Comparison of ENCODE assay signal across 29 cellular contexts in genomic region chr6:108209738-108210137, GRCh38. TPM values are rescaled to one million over a fixed set of nuclear protein-coding genes. Genes with fewer than 3 reads are reported as not detected.
"Had no signal": no experiment of that assay in that cellular context is flagged by ENCODE, and none has a peak within 500 bp of the region (broad histone marks: within the 10 kb centered on the region; RNA-seq: fewer than 3 reads in every experiment).

No MANE protein-coding gene starts in this region.

- H3K4me3 ChIP-seq: ascending aorta, body of pancreas, Peyer's patch, SJSA1 had no signal

- H3K9me3 Mint-ChIP-seq: activated naive CD4-positive, alpha-beta T cell treated with anti-CD3 and anti-CD28 coated beads, Interleukin-2, amount 50 U/mL, for 72 hours; activated naive CD8-positive, alpha-beta T cell treated with anti-CD3 and anti-CD28 coated beads, Interleukin-2, amount 50 U/mL, for 24 hours; activated T-cell treated with anti-CD3 and anti-CD28 coated beads, Interleukin-2, amount 50 U/mL, for 24 hours; T-helper 1 cell treated with Interleukin-12 subunit alpha and Interleukin-12 subunit beta and Interleukin-4 antibody, amounts not matched to agents 30 μg/mL and 1 μg/mL, for 36 hours; WTC11 had no signal

- H3K27me3 ChIP-seq: ascending aorta, body of pancreas, Peyer's patch, SJSA1 had no signal

- H3K4me3 Mint-ChIP-seq: activated CD8-positive, alpha-beta T cell treated with anti-CD3 and anti-CD28 coated beads, Interleukin-2, amount 10 ng/mL, durations not matched to agents 7 days and 5 days; activated naive CD8-positive, alpha-beta T cell treated with anti-CD3 and anti-CD28 coated beads, Interleukin-2, amount 50 U/mL, for 24 hours; activated T-cell treated with anti-CD3 and anti-CD28 coated beads, Interleukin-2, amount 50 U/mL, for 24 hours; T-helper 1 cell treated with Interleukin-12 subunit alpha and Interleukin-12 subunit beta and Interleukin-4 antibody, amounts not matched to agents 30 μg/mL and 1 μg/mL, for 36 hours; WTC11 had no signal

- H3K27ac Mint-ChIP-seq: activated CD8-positive, alpha-beta T cell treated with anti-CD3 and anti-CD28 coated beads, Interleukin-2, amount 10 ng/mL, durations not matched to agents 7 days and 5 days; activated naive CD8-positive, alpha-beta T cell treated with anti-CD3 and anti-CD28 coated beads, Interleukin-2, amount 50 U/mL, for 24 hours; activated T-cell treated with anti-CD3 and anti-CD28 coated beads, Interleukin-2, amount 50 U/mL, for 24 hours; T-helper 1 cell treated with Interleukin-12 subunit alpha and Interleukin-12 subunit beta and Interleukin-4 antibody, amounts not matched to agents 30 μg/mL and 1 μg/mL, for 36 hours; WTC11 had no signal

- H3K36me3 Mint-ChIP-seq: WTC11 had no signal

- H3K9me3 ChIP-seq: ascending aorta, body of pancreas, Peyer's patch, SJSA1 had no signal

- ATAC-seq: activated CD8-positive, alpha-beta T cell treated with anti-CD3 and anti-CD28 coated beads, Interleukin-2, amount 10 ng/mL, durations not matched to agents 7 days and 5 days; activated naive CD4-positive, alpha-beta T cell treated with anti-CD3 and anti-CD28 coated beads, Interleukin-2, amount 50 U/mL, for 72 hours; activated naive CD8-positive, alpha-beta T cell treated with anti-CD3 and anti-CD28 coated beads, Interleukin-2, amount 50 U/mL, for 24 hours; body of pancreas; WTC11 had no signal

- H3K4me1 ChIP-seq: ascending aorta, body of pancreas, Peyer's patch, SJSA1 had no signal

- H3K27ac ChIP-seq: ascending aorta, body of pancreas, KMS-11, Peyer's patch, RWPE1, SJSA1 had no signal

- H3K27me3 Mint-ChIP-seq: activated naive CD8-positive, alpha-beta T cell treated with anti-CD3 and anti-CD28 coated beads, Interleukin-2, amount 50 U/mL, for 24 hours; activated T-cell treated with anti-CD3 and anti-CD28 coated beads, Interleukin-2, amount 50 U/mL, for 24 hours had no signal

- DNase-seq: activated CD4-positive, alpha-beta T cell treated with anti-CD3 and anti-CD28 coated beads for 48 hours; activated CD4-positive, alpha-beta T cell treated with anti-CD3 and anti-CD28 coated beads, Interleukin-2, amount 50 U/mL, for 4 hours; activated CD4-positive, CD25-positive, alpha-beta regulatory T cell treated with anti-CD3 and anti-CD28 coated beads, Interleukin-2, amount 50 U/mL, for 72 hours; activated CD8-positive, alpha-beta memory T cell treated with anti-CD3 and anti-CD28 coated beads, Interleukin-2, amount 50 U/mL, for 48 hours; activated CD8-positive, alpha-beta T cell treated with anti-CD3 and anti-CD28 coated beads, Interleukin-2, amount 10 ng/mL, durations not matched to agents 7 days and 5 days; activated effector memory CD4-positive, alpha-beta T cell treated with anti-CD3 and anti-CD28 coated beads, Interleukin-2, amount 50 U/mL, for 16 hours; activated naive CD4-positive, alpha-beta T cell treated with Interleukin-2 at 50 U/mL for 16 hours; activated naive CD8-positive, alpha-beta T cell treated with anti-CD3 and anti-CD28 coated beads, Interleukin-2, amount 50 U/mL, for 24 hours; activated T-cell treated with anti-CD3 and anti-CD28 coated beads, Interleukin-2, amount 50 U/mL, for 24 hours; amniotic stem cell; body of pancreas; central memory CD4-positive, alpha-beta T cell; NCI-H1092 treated with DMSO at 0.1 percent for 48 hours; NCI-H1417 treated with DMSO at 0.1 percent for 48 hours; NCI-H1694 treated with DMSO at 0.1 percent for 48 hours; NCI-H2029 treated with DMSO at 0.1 percent for 48 hours; NCI-H446; NCI-H524; Peyer's patch; Right ventricle myocardium superior had no signal

RNA-seq across cellular contexts. Expression of gene NR2E1, which starts 43.9 kb away (rescaled TPM):
- total RNA-seq: activated CD8-positive, alpha-beta T cell treated with anti-CD3 and anti-CD28 coated beads, Interleukin-2, amount 10 ng/mL, durations not matched to agents 7 days and 5 days; activated naive CD4-positive, alpha-beta T cell treated with anti-CD3 and anti-CD28 coated beads, Interleukin-2, amount 50 U/mL, for 72 hours; ascending aorta; body of pancreas; bronchial epithelial cell; MCF 10A; Peyer's patch; Right ventricle myocardium superior; WTC11 had no signal
